Comparison of ENCODE assay signal across 1 cellular context in the genomic region with DNA sequence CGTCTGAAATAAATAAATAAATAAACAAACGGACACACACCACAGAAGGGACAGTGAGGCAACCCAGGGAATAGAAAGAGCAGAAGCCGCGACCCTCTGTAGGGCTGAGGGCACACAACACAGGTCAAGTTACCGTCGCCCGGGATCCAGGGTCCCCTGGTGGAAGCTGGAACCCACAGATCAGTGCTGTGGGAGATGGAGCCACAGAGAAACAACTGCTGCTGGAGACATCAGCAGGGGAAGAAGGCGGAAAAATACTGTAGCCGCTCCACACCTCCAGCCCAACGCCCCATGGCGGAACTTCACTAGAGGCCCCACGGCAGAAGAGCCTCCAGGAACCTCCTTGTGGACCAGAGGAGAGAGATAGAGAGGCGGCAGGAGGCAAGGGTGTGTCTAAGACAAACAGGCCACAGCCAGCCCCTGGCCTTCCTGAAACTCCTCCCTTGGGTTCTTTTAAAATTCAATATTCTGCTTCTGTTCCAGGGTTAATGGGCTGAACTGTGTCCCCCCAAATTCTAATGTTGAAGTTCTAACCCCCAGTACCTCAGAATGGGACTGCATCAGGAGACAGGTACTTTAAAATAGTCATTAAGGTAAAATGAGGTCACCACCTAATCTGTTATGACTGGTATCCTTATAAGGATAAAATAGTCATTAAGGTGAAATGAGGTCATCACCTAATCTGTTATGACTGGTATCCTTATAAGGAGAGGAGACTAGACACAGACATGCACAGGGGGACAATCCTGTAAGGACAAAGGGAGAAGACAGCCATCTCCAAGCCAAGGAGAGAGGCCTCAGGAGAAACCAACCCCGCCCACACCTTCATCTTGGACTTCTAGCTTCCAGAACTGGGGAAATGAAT.
TF ChIP-seq lines count a peak whose summit lies in the region.

No MANE protein-coding gene starts in this region.

TF ChIP-seq in K562, 482 proteins besides CTCF, POLR2A, EP300 and RAD21 (continues in another document):
- TF ChIP-seq ZNF324 (CRISPR knock-in tag; IDR thresholded peaks at IDR 0.05) = no peak
- no peak for TF ChIP-seq SMAD1 (IDR thresholded peaks at IDR 0.05; ENCODE audit: low read depth, low read length, partially characterized antibody)
- no peak for TF ChIP-seq ZNF384 (IDR thresholded peaks at IDR 0.05; ENCODE audit: low read depth, low read length)
- TF ChIP-seq PYGO2 (tag; IDR thresholded peaks at IDR 0.05) = 0 out of 2 replicates have a peak, but pooled peaks have one; percentile 8
- TF ChIP-seq RBM39 (optimal IDR thresholded peaks at IDR 0.05; ENCODE audit: low read depth, low read length) = no peak
- no peak for TF ChIP-seq FIP1L1 (IDR thresholded peaks at IDR 0.05; ENCODE audit: low read depth, low read length, poor library complexity, severe bottlenecking)
- TF ChIP-seq, protein P1, sequence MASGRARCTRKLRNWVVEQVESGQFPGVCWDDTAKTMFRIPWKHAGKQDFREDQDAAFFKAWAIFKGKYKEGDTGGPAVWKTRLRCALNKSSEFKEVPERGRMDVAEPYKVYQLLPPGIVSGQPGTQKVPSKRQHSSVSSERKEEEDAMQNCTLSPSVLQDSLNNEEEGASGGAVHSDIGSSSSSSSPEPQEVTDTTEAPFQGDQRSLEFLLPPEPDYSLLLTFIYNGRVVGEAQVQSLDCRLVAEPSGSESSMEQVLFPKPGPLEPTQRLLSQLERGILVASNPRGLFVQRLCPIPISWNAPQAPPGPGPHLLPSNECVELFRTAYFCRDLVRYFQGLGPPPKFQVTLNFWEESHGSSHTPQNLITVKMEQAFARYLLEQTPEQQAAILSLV (tag; IDR thresholded peaks at IDR 0.05) = peak; percentile 41; the same call in 1 of the 2 replicates
- TF ChIP-seq ZNF668 (CRISPR knock-in tag; IDR thresholded peaks at IDR 0.05) = no peak
- no peak for TF ChIP-seq PATZ1 (CRISPR knock-in tag; IDR thresholded peaks at IDR 0.05; ENCODE audit: borderline replicate concordance)
- TF ChIP-seq HDAC3 (IDR thresholded peaks at IDR 0.05; ENCODE audit: borderline replicate concordance, partially characterized antibody) = no peak
- TF ChIP-seq, protein P2, sequence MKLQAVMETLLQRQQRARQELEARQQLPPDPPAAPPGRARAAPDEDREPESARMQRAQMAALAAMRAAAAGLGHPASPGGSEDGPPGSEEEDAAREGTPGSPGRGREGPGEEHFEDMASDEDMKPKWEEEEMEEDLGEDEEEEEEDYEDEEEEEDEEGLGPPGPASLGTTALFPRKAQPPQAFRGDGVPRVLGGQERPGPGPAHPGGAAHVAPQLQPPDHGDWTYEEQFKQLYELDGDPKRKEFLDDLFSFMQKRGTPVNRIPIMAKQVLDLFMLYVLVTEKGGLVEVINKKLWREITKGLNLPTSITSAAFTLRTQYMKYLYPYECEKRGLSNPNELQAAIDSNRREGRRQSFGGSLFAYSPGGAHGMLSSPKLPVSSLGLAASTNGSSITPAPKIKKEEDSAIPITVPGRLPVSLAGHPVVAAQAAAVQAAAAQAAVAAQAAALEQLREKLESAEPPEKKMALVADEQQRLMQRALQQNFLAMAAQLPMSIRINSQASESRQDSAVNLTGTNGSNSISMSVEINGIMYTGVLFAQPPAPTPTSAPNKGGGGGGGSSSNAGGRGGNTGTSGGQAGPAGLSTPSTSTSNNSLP (IDR thresholded peaks at IDR 0.05; ENCODE audit: borderline replicate concordance, low read depth, low read length) = no peak
- TF ChIP-seq COPS2 (conservative IDR thresholded peaks at IDR 0.05) = no peak
- TF ChIP-seq ARID1B (IDR thresholded peaks at IDR 0.05) = no peak
- TF ChIP-seq MEF2D (tag; conservative IDR thresholded peaks at IDR 0.05; ENCODE audit: low read depth) = no peak; the same call in 1 of the 2 replicates
- TF ChIP-seq HDGF (IDR thresholded peaks at IDR 0.05) = no peak
- TF ChIP-seq CREM (IDR thresholded peaks at IDR 0.05; ENCODE audit: low read depth) = peak; percentile 77
- TF ChIP-seq MAFG (tag; conservative IDR thresholded peaks at IDR 0.05) = no peak
- peak in 1 of 2 experiments; percentile 29; a peak in 1 of 4 replicates for TF ChIP-seq TBL1XR1 (IDR thresholded peaks at IDR 0.05; ENCODE audit: low read length in 2 of 2)
- TF ChIP-seq, protein P3, sequence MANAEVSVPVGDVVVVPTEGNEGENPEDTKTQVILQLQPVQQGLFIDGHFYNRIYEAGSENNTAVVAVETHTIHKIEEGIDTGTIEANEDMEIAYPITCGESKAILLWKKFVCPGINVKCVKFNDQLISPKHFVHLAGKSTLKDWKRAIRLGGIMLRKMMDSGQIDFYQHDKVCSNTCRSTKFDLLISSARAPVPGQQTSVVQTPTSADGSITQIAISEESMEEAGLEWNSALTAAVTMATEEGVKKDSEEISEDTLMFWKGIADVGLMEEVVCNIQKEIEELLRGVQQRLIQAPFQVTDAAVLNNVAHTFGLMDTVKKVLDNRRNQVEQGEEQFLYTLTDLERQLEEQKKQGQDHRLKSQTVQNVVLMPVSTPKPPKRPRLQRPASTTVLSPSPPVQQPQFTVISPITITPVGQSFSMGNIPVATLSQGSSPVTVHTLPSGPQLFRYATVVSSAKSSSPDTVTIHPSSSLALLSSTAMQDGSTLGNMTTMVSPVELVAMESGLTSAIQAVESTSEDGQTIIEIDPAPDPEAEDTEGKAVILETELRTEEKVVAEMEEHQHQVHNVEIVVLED (CRISPR knock-in tag; IDR thresholded peaks at IDR 0.05) = no peak
- TF ChIP-seq E2F6 (IDR thresholded peaks at IDR 0.05; ENCODE audit: borderline replicate concordance in 1 of 2, extremely low read depth in 1 of 2, insufficient read depth in 1 of 2, insufficient read length in 1 of 2, low read depth in 1 of 2, low read length in 1 of 2, poor library complexity in 1 of 2, severe bottlenecking in 1 of 2) = no peak
- TF ChIP-seq C11orf30 (IDR thresholded peaks at IDR 0.05; ENCODE audit: low read depth) = no peak
- peak; percentile 41; the same call in 1 of the 2 replicates for TF ChIP-seq SOX6 (IDR thresholded peaks at IDR 0.05)
- no peak for TF ChIP-seq ZNF217 (CRISPR knock-in tag; IDR thresholded peaks at IDR 0.05)
- no peak for TF ChIP-seq SMAD2 (IDR thresholded peaks at IDR 0.05; ENCODE audit: low read depth, low read length)
- TF ChIP-seq ELF2 (CRISPR knock-in tag; IDR thresholded peaks at IDR 0.05) = no peak
- TF ChIP-seq NFIX (CRISPR knock-in tag; IDR thresholded peaks at IDR 0.05; ENCODE audit: low read depth) = no peak
- no peak for TF ChIP-seq YY1 (IDR thresholded peaks at IDR 0.05; ENCODE audit: borderline replicate concordance in 1 of 3, control insufficient read depth in 1 of 3, extremely low read depth in 1 of 3, insufficient read depth in 3 of 3, insufficient read length in 1 of 3, insufficient replicate concordance in 2 of 3, low read depth in 1 of 3, low read length in 2 of 3)
- no peak for TF ChIP-seq MEF2A (IDR thresholded peaks at IDR 0.05; ENCODE audit: control insufficient read depth, low read depth, low read length)
- TF ChIP-seq HDAC1 (IDR thresholded peaks at IDR 0.05) = no peak
- TF ChIP-seq RUNX1 (IDR thresholded peaks at IDR 0.05; ENCODE audit: low read depth) = no peak
- TF ChIP-seq HEY1 (CRISPR knock-in tag; IDR thresholded peaks at IDR 0.05; ENCODE audit: borderline replicate concordance) = no peak
- no peak for TF ChIP-seq PHF8 (IDR thresholded peaks at IDR 0.05; ENCODE audit: borderline replicate concordance, low read length)
- no peak for TF ChIP-seq TEAD4 (IDR thresholded peaks at IDR 0.05; ENCODE audit: low read length)
- no peak for TF ChIP-seq TEAD4 (CRISPR knock-in tag; IDR thresholded peaks at IDR 0.05; ENCODE audit: borderline replicate concordance)
- TF ChIP-seq ZNF12 (CRISPR knock-in tag; IDR thresholded peaks at IDR 0.05) = no peak
- TF ChIP-seq, protein P4, sequence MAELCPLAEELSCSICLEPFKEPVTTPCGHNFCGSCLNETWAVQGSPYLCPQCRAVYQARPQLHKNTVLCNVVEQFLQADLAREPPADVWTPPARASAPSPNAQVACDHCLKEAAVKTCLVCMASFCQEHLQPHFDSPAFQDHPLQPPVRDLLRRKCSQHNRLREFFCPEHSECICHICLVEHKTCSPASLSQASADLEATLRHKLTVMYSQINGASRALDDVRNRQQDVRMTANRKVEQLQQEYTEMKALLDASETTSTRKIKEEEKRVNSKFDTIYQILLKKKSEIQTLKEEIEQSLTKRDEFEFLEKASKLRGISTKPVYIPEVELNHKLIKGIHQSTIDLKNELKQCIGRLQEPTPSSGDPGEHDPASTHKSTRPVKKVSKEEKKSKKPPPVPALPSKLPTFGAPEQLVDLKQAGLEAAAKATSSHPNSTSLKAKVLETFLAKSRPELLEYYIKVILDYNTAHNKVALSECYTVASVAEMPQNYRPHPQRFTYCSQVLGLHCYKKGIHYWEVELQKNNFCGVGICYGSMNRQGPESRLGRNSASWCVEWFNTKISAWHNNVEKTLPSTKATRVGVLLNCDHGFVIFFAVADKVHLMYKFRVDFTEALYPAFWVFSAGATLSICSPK (IDR thresholded peaks at IDR 0.05; ENCODE audit: borderline replicate concordance) = no peak
- no peak for TF ChIP-seq TAF15 (IDR thresholded peaks at IDR 0.05; ENCODE audit: low read depth, low read length)
- TF ChIP-seq ARID4B (CRISPR knock-in tag; IDR thresholded peaks at IDR 0.05) = no peak
- TF ChIP-seq, protein P5, sequence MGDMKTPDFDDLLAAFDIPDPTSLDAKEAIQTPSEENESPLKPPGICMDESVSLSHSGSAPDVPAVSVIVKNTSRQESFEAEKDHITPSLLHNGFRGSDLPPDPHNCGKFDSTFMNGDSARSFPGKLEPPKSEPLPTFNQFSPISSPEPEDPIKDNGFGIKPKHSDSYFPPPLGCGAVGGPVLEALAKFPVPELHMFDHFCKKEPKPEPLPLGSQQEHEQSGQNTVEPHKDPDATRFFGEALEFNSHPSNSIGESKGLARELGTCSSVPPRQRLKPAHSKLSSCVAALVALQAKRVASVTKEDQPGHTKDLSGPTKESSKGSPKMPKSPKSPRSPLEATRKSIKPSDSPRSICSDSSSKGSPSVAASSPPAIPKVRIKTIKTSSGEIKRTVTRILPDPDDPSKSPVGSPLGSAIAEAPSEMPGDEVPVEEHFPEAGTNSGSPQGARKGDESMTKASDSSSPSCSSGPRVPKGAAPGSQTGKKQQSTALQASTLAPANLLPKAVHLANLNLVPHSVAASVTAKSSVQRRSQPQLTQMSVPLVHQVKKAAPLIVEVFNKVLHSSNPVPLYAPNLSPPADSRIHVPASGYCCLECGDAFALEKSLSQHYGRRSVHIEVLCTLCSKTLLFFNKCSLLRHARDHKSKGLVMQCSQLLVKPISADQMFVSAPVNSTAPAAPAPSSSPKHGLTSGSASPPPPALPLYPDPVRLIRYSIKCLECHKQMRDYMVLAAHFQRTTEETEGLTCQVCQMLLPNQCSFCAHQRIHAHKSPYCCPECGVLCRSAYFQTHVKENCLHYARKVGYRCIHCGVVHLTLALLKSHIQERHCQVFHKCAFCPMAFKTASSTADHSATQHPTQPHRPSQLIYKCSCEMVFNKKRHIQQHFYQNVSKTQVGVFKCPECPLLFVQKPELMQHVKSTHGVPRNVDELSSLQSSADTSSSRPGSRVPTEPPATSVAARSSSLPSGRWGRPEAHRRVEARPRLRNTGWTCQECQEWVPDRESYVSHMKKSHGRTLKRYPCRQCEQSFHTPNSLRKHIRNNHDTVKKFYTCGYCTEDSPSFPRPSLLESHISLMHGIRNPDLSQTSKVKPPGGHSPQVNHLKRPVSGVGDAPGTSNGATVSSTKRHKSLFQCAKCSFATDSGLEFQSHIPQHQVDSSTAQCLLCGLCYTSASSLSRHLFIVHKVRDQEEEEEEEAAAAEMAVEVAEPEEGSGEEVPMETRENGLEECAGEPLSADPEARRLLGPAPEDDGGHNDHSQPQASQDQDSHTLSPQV (IDR thresholded peaks at IDR 0.05) = peak; percentile 35; the same call in 1 of the 2 replicates
- no peak for TF ChIP-seq CBX8 (IDR thresholded peaks at IDR 0.05; ENCODE audit: borderline replicate concordance, extremely low read depth, low read depth, low read length, poor library complexity, severe bottlenecking)
- peak; percentile 98 for TF ChIP-seq ATF7 (IDR thresholded peaks at IDR 0.05)
